ENCODE assay signal across 10 cellular contexts in genomic region chr4:94332983-94333590, GRCh38. TPM values are rescaled to one million over a fixed set of nuclear protein-coding genes. Genes with fewer than 3 reads are reported as not detected.
DNase-seq lines count a peak whose midpoint lies in the region; FAIRE-seq and TF ChIP-seq lines count a peak whose summit lies in the region.
"Had no signal": no experiment of that assay in that cellular context is flagged by ENCODE, and none has a peak within 500 bp of the region (broad histone marks: within the 10 kb centered on the region; RNA-seq: fewer than 3 reads in every experiment).

No MANE protein-coding gene starts in this region.

- FAIRE-seq in frontal cortex (lab: Jason Lieb, UNC), result no peak
- FAIRE-seq: endometrium had no signal

- no peaks in the 10 kb centered on the region for H3K36me3 ChIP-seq in OCI-LY1 (ENCODE audit: insufficient read depth, low read length)

- H3K9me3 Mint-ChIP-seq in progenitor cell of endocrine pancreas (ENCODE audit: low read depth), result peaks cover 2% of the 10 kb centered on the region

- H3K79me2 ChIP-seq in OCI-LY1 (ENCODE audit: insufficient read depth, low read length), result no peaks in the 10 kb centered on the region

- H3K27ac ChIP-seq in OCI-LY1 (ENCODE audit: low read depth, low read length, poor library complexity, severe bottlenecking), result no peak overlapping the region

- H3K9me2 ChIP-seq in OCI-LY1 (ENCODE audit: low read depth, low read length), result no peaks in the 10 kb centered on the region

- H3K27ac Mint-ChIP-seq in progenitor cell of endocrine pancreas, result peak overlapping the region; percentile 33

- H3F3A ChIP-seq in OCI-LY1 (ENCODE audit: insufficient read depth, low read length), result no peaks in the 10 kb centered on the region

- TF ChIP-seq CTCF in GM12864 (IDR thresholded peaks at IDR 0.05; ENCODE audit: low read depth, low read length, missing control alignments), result peak; percentile 16
- peak; percentile 25; the same call in 1 of the 2 replicates for TF ChIP-seq CTCF in OCI-LY1 (IDR thresholded peaks at IDR 0.05; ENCODE audit: low read length)
- TF ChIP-seq CTCF in fibroblast of the aortic adventitia (IDR thresholded peaks at IDR 0.05; ENCODE audit: insufficient read depth, low read length), result peak; percentile 35
- peak; percentile 34 for TF ChIP-seq CTCF in progenitor cell of endocrine pancreas (IDR thresholded peaks at IDR 0.05; ENCODE audit: unreplicated experiment)

- H3K4me3 Mint-ChIP-seq in progenitor cell of endocrine pancreas (ENCODE audit: low read depth), result no peak overlapping the region

- H3K4me3 ChIP-seq in GM12864 (ENCODE audit: low read depth, low read length) (no peak overlapping the region), OCI-LY1 (ENCODE audit: low read depth, low read length, poor library complexity, severe bottlenecking) (no peak overlapping the region), fibroblast of the aortic adventitia (ENCODE audit: low read depth, low read length) (no peak overlapping the region)

- H2AFZ ChIP-seq in OCI-LY1 (ENCODE audit: low read length), result no peak overlapping the region

- no peak overlapping the region for H3K9ac ChIP-seq in OCI-LY1 (ENCODE audit: low read length)

- no peaks in the 10 kb centered on the region for H3K4me1 ChIP-seq in OCI-LY1 (ENCODE audit: insufficient read depth, low read length, severe bottlenecking)

- H4K20me1 ChIP-seq in OCI-LY1 (ENCODE audit: insufficient read depth, low read length), result no peaks in the 10 kb centered on the region

- no peaks in the 10 kb centered on the region for H3K27me3 ChIP-seq in OCI-LY1 (ENCODE audit: insufficient read depth, low read length)

- peaks cover 4% of the 10 kb centered on the region for H3K27me3 Mint-ChIP-seq in progenitor cell of endocrine pancreas

- no peak overlapping the region for H3K4me2 ChIP-seq in OCI-LY1 (ENCODE audit: low read length)

- H3K4me1 Mint-ChIP-seq in progenitor cell of endocrine pancreas (ENCODE audit: low read depth), result peaks cover 7% of the 10 kb centered on the region

- no peaks in the 10 kb centered on the region for H3K36me3 Mint-ChIP-seq in progenitor cell of endocrine pancreas (ENCODE audit: insufficient read depth)

- no peaks in the 10 kb centered on the region for H3K9me3 ChIP-seq in OCI-LY1 (ENCODE audit: low read length)

- DNase-seq in GM12864 (ENCODE audit: low read depth) (no peak), fibroblast of the aortic adventitia (ENCODE audit: low read depth) (peak; percentile 15), progenitor cell of endocrine pancreas (ENCODE audit: low spot score, unreplicated experiment) (no peak), A172 (ENCODE audit: low spot score) (no peak), nucleus accumbens (lab: John Stamatoyannopoulos, UW) (no peak), GM19240 (ENCODE audit: insufficient read length, low spot score) (no peak), frontal cortex (ENCODE audit: low spot score in 2 of 2) (no peak)
- DNase-seq: amniotic stem cell had no signal

RNA-seq across cellular contexts. Expression of gene HPGDS, which starts 9.5 kb away (rescaled TPM):
- not detected in 2 replicates for total RNA-seq in fibroblast of the aortic adventitia (ENCODE audit: low replicate concordance)
- not detected in 2 replicates for total RNA-seq in progenitor cell of endocrine pancreas
- total RNA-seq in A172 (2014; rRNA removed; shearing (Covaris generic)), result not detected in 2 replicates
- total RNA-seq in frontal cortex, result 1.2 TPM
